1 cellular context compared by ENCODE assay signal in the genomic region with DNA sequence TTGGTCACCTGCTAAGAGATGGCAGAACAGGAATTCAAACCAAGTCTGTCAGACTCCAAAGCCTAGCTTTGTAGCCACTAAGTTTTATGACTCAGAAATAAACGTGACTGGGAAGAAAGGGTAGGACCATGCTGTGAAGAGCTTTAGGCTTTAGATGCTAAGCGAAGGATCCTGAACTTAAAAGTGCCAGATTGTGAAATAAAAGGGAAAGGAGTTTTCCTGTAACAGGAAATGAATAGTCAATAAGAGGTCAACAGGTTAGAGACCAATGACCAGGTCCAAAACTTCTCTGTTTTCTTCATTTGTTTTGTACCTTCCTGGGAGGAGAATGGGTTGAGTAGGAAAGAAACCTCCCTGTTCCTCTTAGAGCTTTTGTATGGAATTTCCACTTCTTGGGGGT.
TF ChIP-seq lines count a peak whose summit lies in the region.

No MANE protein-coding gene starts in this region.

TF ChIP-seq in SK-N-SH, 30 proteins besides CTCF, POLR2A, EP300 and RAD21 (continued from another document):
- no peak for TF ChIP-seq ZBTB33 (IDR thresholded peaks at IDR 0.05; ENCODE audit: borderline replicate concordance, low read depth)
- no peak for TF ChIP-seq POLR2AphosphoS5 (IDR thresholded peaks at IDR 0.05; ENCODE audit: low read depth, low read length)
- TF ChIP-seq MAX (IDR thresholded peaks at IDR 0.05; ENCODE audit: low read depth): no peak
- no peak for TF ChIP-seq TAF1 (IDR thresholded peaks at IDR 0.05; ENCODE audit: borderline replicate concordance, low read depth, low read length)
- TF ChIP-seq ELF1 (IDR thresholded peaks at IDR 0.05): no peak
- TF ChIP-seq YY1 (IDR thresholded peaks at IDR 0.05; ENCODE audit: low read depth): no peak
- TF ChIP-seq RFX5 (IDR thresholded peaks at IDR 0.05; ENCODE audit: low read length): no peak
- TF ChIP-seq CHD2 (IDR thresholded peaks at IDR 0.05; ENCODE audit: low read length, partially characterized antibody): no peak
- no peak for TF ChIP-seq MEF2A (IDR thresholded peaks at IDR 0.05; ENCODE audit: borderline replicate concordance, low read depth)
- TF ChIP-seq MXI1 (IDR thresholded peaks at IDR 0.05; ENCODE audit: low read depth, low read length): no peak
- no peak for TF ChIP-seq EZH2phosphoT487 (IDR thresholded peaks at IDR 0.05; ENCODE audit: borderline replicate concordance, low read depth)
